ENCODE assay signal across 17 cellular contexts in the genomic region with DNA sequence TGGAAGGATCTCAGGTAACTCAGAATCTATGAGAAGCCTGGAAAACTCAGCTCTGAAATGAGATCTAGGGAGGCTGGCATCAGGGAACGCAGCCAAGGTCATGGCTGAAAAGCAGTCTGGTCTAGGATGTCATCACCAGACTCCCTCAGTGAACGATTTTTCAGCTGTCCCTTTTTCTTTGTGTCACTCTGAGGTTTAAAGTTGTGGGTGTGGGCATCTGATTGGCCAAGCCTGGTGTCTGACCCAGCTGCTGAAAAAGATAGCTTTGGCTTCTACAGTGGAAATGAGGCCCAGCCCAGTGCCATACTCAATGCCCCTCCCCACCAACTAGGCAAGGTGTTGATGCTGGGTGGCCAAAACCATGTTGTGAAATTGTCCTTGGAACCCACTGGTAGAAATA.
"Had no signal": no experiment of that assay in that cellular context is flagged by ENCODE, and none has a peak within 500 bp of the region (broad histone marks: within the 10 kb centered on the region; RNA-seq: fewer than 3 reads in every experiment).

No MANE protein-coding gene starts in this region.

- DNase-seq: activated CD4-positive, alpha-beta T cell treated with anti-CD3 and anti-CD28 coated beads, Interleukin-2, amount 50 U/mL, for 48 hours; activated effector memory CD4-positive, alpha-beta T cell treated with Interleukin-2 at 50 U/mL for 16 hours; activated naive CD4-positive, alpha-beta T cell treated with anti-CD3 and anti-CD28 coated beads, Interleukin-2, amount 50 U/mL, for 16 hours; colonic mucosa; left ventricle myocardium inferior; naive thymus-derived CD8-positive, alpha-beta T cell; posterior cingulate gyrus; small intestine; stimulated activated CD4-positive, alpha-beta T cell treated with anti-CD3 and anti-CD28 coated beads, Interleukin-4, amount 100 ng/mL, for 4 hours; stimulated activated CD8-positive, alpha-beta memory T cell treated with anti-CD3 and anti-CD28 coated beads, Interleukin-4, amount 100 ng/mL, for 48 hours; stimulated activated naive CD8-positive, alpha-beta T cell treated with anti-CD3 and anti-CD28 coated beads, Interleukin-15, Interleukin-2, amounts not matched to agents 100 U/mL and 50 U/mL, for 24 hours; trophoblast cell had no signal

- H3K36me3 ChIP-seq: colonic mucosa had no signal

- H3K27ac ChIP-seq: colonic mucosa, hepatocyte, left ventricle myocardium inferior, right atrium auricular region had no signal

- FAIRE-seq: endometrium, keratinocyte, small intestine had no signal

- H3K4me1 ChIP-seq: colonic mucosa had no signal

- H3K4me3 ChIP-seq: colonic mucosa, hepatocyte, left ventricle myocardium inferior, right atrium auricular region had no signal

- ATAC-seq: esophagus mucosa; naive thymus-derived CD8-positive, alpha-beta T cell; stimulated activated naive CD8-positive, alpha-beta T cell treated with anti-CD3 and anti-CD28 coated beads, Interleukin-15, Interleukin-2, amounts not matched to agents 100 U/mL and 50 U/mL, for 24 hours had no signal

- H3K27me3 ChIP-seq: colonic mucosa, hepatocyte, right atrium auricular region had no signal

- H3K4me3 Mint-ChIP-seq: naive thymus-derived CD8-positive, alpha-beta T cell had no signal

- H3K9me3 ChIP-seq: colonic mucosa, left ventricle myocardium inferior, right atrium auricular region had no signal

- H3K4me2 ChIP-seq: hepatocyte had no signal

- H3K27me3 Mint-ChIP-seq: naive thymus-derived CD8-positive, alpha-beta T cell had no signal

- H3K9me3 Mint-ChIP-seq: naive thymus-derived CD8-positive, alpha-beta T cell had no signal
